ENCODE assay signal across 17 cellular contexts in the genomic region with DNA sequence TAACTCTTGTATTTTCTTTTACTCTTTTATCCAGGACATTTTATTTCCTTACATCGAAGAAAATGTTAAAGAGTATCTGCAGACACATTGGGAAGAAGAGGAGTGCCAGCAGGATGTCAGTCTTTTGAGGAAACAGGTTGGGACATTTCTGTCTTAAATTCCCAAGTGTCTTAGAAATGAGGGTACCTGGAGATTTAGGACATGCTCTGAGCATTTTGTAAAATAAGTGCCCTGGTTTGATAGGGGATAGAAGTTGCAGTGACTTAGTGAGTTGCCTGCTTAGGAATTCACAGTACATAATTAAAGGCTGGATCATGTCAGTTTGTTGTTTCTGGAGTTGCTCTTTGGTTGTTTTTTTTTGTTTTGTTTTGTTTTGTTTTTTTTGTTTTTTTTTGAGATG. TPM values are rescaled to one million over a fixed set of nuclear protein-coding genes. Genes with fewer than 3 reads are reported as not detected.
DNase-seq lines count a peak whose midpoint lies in the region; ATAC-seq, FAIRE-seq and TF ChIP-seq lines count a peak whose summit lies in the region.
"Had no signal": no experiment of that assay in that cellular context is flagged by ENCODE, and none has a peak within 500 bp of the region (broad histone marks: within the 10 kb centered on the region; RNA-seq: fewer than 3 reads in every experiment).

No MANE protein-coding gene starts in this region.

- SMC1A ChIA-PET in GM12878 (lab: Charles Lee; ENCODE audit: uncharacterized antibody, unreplicated experiment), result no interaction called here

- no peak for TF ChIP-seq EP300 in GM12878 (IDR thresholded peaks at IDR 0.05; ENCODE audit: borderline replicate concordance in 1 of 2, control insufficient read depth in 1 of 2, low read depth in 2 of 2, low read length in 2 of 2)

- H3K27me3 ChIP-seq in CD8-positive, alpha-beta T cell (ENCODE audit: insufficient read depth, low read length), result no peaks in the 10 kb centered on the region
- no peaks in the 10 kb centered on the region for H3K27me3 ChIP-seq in GM12878 (replicated peaks in 1 of 2; ENCODE audit: control insufficient read depth in 2 of 2, insufficient read depth in 2 of 2, low read length in 1 of 2)
- H3K27me3 ChIP-seq in neural progenitor cell, result no peaks in the 10 kb centered on the region

- H3K36me3 Mint-ChIP-seq in CD8-positive, alpha-beta T cell, result peaks cover 52% of the 10 kb centered on the region
- peaks cover 4% of the 10 kb centered on the region for H3K36me3 Mint-ChIP-seq in T-helper 17 cell (ENCODE audit: low read depth)
- H3K36me3 Mint-ChIP-seq in neural progenitor cell, result peaks cover 44% of the 10 kb centered on the region

- no peaks in the 10 kb centered on the region for H3K9me3 ChIP-seq in CD8-positive, alpha-beta T cell (ENCODE audit: low read length)
- H3K9me3 ChIP-seq in T-helper 17 cell (ENCODE audit: control insufficient read depth, low read length, poor library complexity, severe bottlenecking) (no peaks in the 10 kb centered on the region), GM12878 (replicated peaks; ENCODE audit: control insufficient read depth, insufficient read depth, low read length) (no peaks in the 10 kb centered on the region), neural progenitor cell (ENCODE audit: low read depth) (no peaks in the 10 kb centered on the region)

- no peak for TF ChIP-seq RAD21 in GM12878 (IDR thresholded peaks at IDR 0.05; ENCODE audit: insufficient read depth, low read depth, low read length)

- POLR2A ChIA-PET in CD8-positive, alpha-beta T cell (lab: Charles Lee), result no interaction called here
- POLR2A ChIA-PET in GM12878 (lab: Charles Lee), result no interaction called here

- WGBS in GM12878 (ENCODE audit: insufficient coverage, insufficient replicate concordance, low lambda C conversion rate, missing lambda C conversion rate), result 88% methylated on average over 1 of the region's 1 CpG

- no TSS peak for BruUV-seq in GM12878 (replicated peaks; lab: Mats Ljungman, UMichigan)

- peaks cover 23% of the 10 kb centered on the region for H3K4me1 Mint-ChIP-seq in CD8-positive, alpha-beta T cell (ENCODE audit: low read depth)
- peaks cover 11% of the 10 kb centered on the region for H3K4me1 Mint-ChIP-seq in T-helper 17 cell
- H3K4me1 Mint-ChIP-seq in neural progenitor cell, result no peaks in the 10 kb centered on the region

- H3K4me1 ChIP-seq in CD8-positive, alpha-beta T cell (ENCODE audit: insufficient read depth, low read length), result no peaks in the 10 kb centered on the region
- H3K4me1 ChIP-seq in GM12878 (ENCODE audit: control insufficient read depth, insufficient read depth, low read length) (no peaks in the 10 kb centered on the region), neural progenitor cell (no peaks in the 10 kb centered on the region)

- ATAC-seq in CD8-positive, alpha-beta T cell, result no peak
- ATAC-seq in T-helper 17 cell (no peak), GM12878 (no peak), HG03439 (IDR thresholded peaks at IDR 0.05; ENCODE audit: unreplicated experiment) (no peak)
- ATAC-seq: Right ventricle myocardium inferior had no signal

- peak; percentile 13 for FAIRE-seq in GM12878 (lab: Jason Lieb, UNC)
- FAIRE-seq: RCC 7860 had no signal

- no peaks in the 10 kb centered on the region for H3F3A ChIP-seq in neural progenitor cell (ENCODE audit: low read depth)

- peaks cover 25% of the 10 kb centered on the region for H3K36me3 ChIP-seq in CD8-positive, alpha-beta T cell (ENCODE audit: insufficient read depth, low read length)
- H3K36me3 ChIP-seq in GM12878 (ENCODE audit: control insufficient read depth in 2 of 2, insufficient read depth in 2 of 2, low read length in 1 of 2) (peaks cover 9 to 24% of the 10 kb centered on the region in 2 experiments), neural progenitor cell (peaks cover 5% of the 10 kb centered on the region)

- intact Hi-C loops in CD8-positive, alpha-beta T cell (cut with DNase I, micrococcal nuclease), result no loop called here
- intact Hi-C loops in GM12878 (cut with micrococcal nuclease; ENCODE audit: unreplicated experiment), result no loop called here

- CTCF ChIA-PET in CD8-positive, alpha-beta T cell (lab: Charles Lee), result interaction anchor here (1.3 kb wide), 1 partner anchor 9 kb away, joined by 3 read pairs; no protein-coding TSS in a partner anchor
- CTCF ChIA-PET in GM12878 (lab: Yijun Ruan, JAX), result no interaction called here

- H3K27me3 Mint-ChIP-seq in CD8-positive, alpha-beta T cell (ENCODE audit: low read depth), result no peaks in the 10 kb centered on the region
- H3K27me3 Mint-ChIP-seq in T-helper 17 cell (no peaks in the 10 kb centered on the region), neural progenitor cell (ENCODE audit: insufficient read depth, low read depth) (peaks cover 2% of the 10 kb centered on the region)

- RAD21 ChIA-PET in GM12878 (lab: Charles Lee; ENCODE audit: unreplicated experiment), result no interaction called here

- H3K4me3 ChIP-seq in CD8-positive, alpha-beta T cell (ENCODE audit: low read depth, low read length), result no peak overlapping the region
- H3K4me3 ChIP-seq in GM12878 (no peak overlapping the region), neural progenitor cell (no peak overlapping the region)

- no peak overlapping the region for H3K27ac ChIP-seq in CD8-positive, alpha-beta T cell (ENCODE audit: low read depth, low read length)
- H3K27ac ChIP-seq in GM12878 (ENCODE audit: control insufficient read depth, insufficient read depth) (no peak overlapping the region), neural progenitor cell (no peak overlapping the region)

- peak overlapping the region; percentile 55 for H3K27ac Mint-ChIP-seq in CD8-positive, alpha-beta T cell
- peak overlapping the region; percentile 78 for H3K27ac Mint-ChIP-seq in T-helper 17 cell
- peak overlapping the region; percentile 43 for H3K27ac Mint-ChIP-seq in neural progenitor cell

- H3K9ac ChIP-seq in GM12878 (ENCODE audit: control insufficient read depth, insufficient read depth, low read length) (no peak overlapping the region), neural progenitor cell (no peak overlapping the region)

- H4K20me1 ChIP-seq in GM12878 (ENCODE audit: control insufficient read depth, insufficient read depth) (no peaks in the 10 kb centered on the region), neural progenitor cell (ENCODE audit: low read depth) (no peaks in the 10 kb centered on the region)

- TF ChIP-seq POLR2A in GM12878 (IDR thresholded peaks at IDR 0.05; ENCODE audit: low read depth, low read length), result no peak

- H2AFZ ChIP-seq in GM12878 (ENCODE audit: control insufficient read depth, low read depth, low read length) (no peak overlapping the region), neural progenitor cell (replicated peaks) (no peak overlapping the region)

- in situ Hi-C loops in GM12878 (cut with MboI), result no loop called here

- no peak overlapping the region for H3K4me3 Mint-ChIP-seq in CD8-positive, alpha-beta T cell
- H3K4me3 Mint-ChIP-seq in T-helper 17 cell, result no peak overlapping the region
- no peak overlapping the region for H3K4me3 Mint-ChIP-seq in neural progenitor cell

- H3K9me3 Mint-ChIP-seq in CD8-positive, alpha-beta T cell, result no peaks in the 10 kb centered on the region
- H3K9me3 Mint-ChIP-seq in neural progenitor cell, result no peaks in the 10 kb centered on the region

- no peak for DNase-seq in CD8-positive, alpha-beta T cell
- no peak for DNase-seq in T-helper 17 cell
- DNase-seq in GM12878 (ENCODE audit: low read depth, low spot score), result no peak
- no peak for DNase-seq in neural progenitor cell (ENCODE audit: low spot score)
- no peak for DNase-seq in SHP77 treated with DMSO at 0.1 percent for 48 hours (lab: John Stamatoyannopoulos, UW)
- no peak for DNase-seq in HK-2 (ENCODE audit: unreplicated experiment)
- DNase-seq: ACHN, C1 segment of cervical spinal cord, DMS79 treated with DMSO at 0.1 percent for 48 hours, H7, KG1, MV-4-11, NCI-H1694 treated with DMSO at 0.1 percent for 48 hours, NCI-H774 had no signal

- H3K79me2 ChIP-seq in GM12878 (ENCODE audit: control insufficient read depth, insufficient read depth, low read length) (peaks cover 22% of the 10 kb centered on the region), neural progenitor cell (ENCODE audit: low read depth) (peaks cover 74% of the 10 kb centered on the region)

- TF ChIP-seq CTCF in CD8-positive, alpha-beta T cell (IDR thresholded peaks at IDR 0.05), result no peak
- TF ChIP-seq CTCF in GM12878 (IDR thresholded peaks at IDR 0.05 in 2 of 3, conservative IDR thresholded peaks at IDR 0.05 in 1 of 3; ENCODE audit: control insufficient read depth in 2 of 3, extremely low read depth in 1 of 3, insufficient read depth in 1 of 3, low read depth in 3 of 3, low read length in 3 of 3) (no peak), neural progenitor cell (IDR thresholded peaks at IDR 0.05) (no peak)

- H3K4me2 ChIP-seq in GM12878 (ENCODE audit: control insufficient read depth, insufficient read depth) (no peak overlapping the region), neural progenitor cell (no peak overlapping the region)

RNA-seq across cellular contexts. Expression of gene ENOPH1, which starts 17.5 kb away (rescaled TPM):
- total RNA-seq in CD8-positive, alpha-beta T cell, result 10 to 100 TPM; 21.4 to 21.8 TPM
- total RNA-seq in T-helper 17 cell, result 10 to 100 TPM; 18.3 to 22.4 TPM
- 18.0 and 18.3 TPM in 2 replicates for total RNA-seq in GM12878 (2013; cell fraction: nucleolus; rRNA removed)
- total RNA-seq in GM12878 (2014; rRNA removed), result 47.4 and 52.2 TPM in 2 replicates
- 51.1 and 54.5 TPM in 2 replicates for total RNA-seq in GM12878 (2014; rRNA removed; fragmentation: Illumina TruSeq; extraction: Trizol)
- 45.1 and 46.1 TPM in 2 replicates for total RNA-seq in GM12878 (2021)
- 21.6 TPM for polyA plus RNA-seq in GM12878 (2011; ENCODE audit: low read depth)
- 24.4 and 32.2 TPM in 2 replicates for polyA plus RNA-seq in GM12878 (2011; rRNA removed)
- 16.9 and 17.4 TPM in 2 replicates for polyA plus RNA-seq in GM12878 (2011; cell fraction: cytosol; rRNA removed)
- 8.8 and 11.6 TPM in 2 replicates for polyA plus RNA-seq in GM12878 (2011; cell fraction: nucleus; rRNA removed)
- 31.2 and 33.6 TPM in 2 replicates for polyA plus RNA-seq in GM12878 (2012)
- 61.2 and 78.4 TPM in 2 replicates for polyA plus RNA-seq in GM12878 (2014; fragmentation: Illumina TruSeq; extraction: Trizol)
- polyA plus RNA-seq in GM12878 (2014; fragmentation: Nextera tagmentation; extraction: Ambion mirVana), result 10 to 100 TPM; 37.4 to 43.1 TPM
- polyA plus RNA-seq in GM12878 (2014; rRNA removed), result 41.3 and 44.1 TPM in 2 replicates
- polyA plus RNA-seq in GM12878 (2016; fragmentation: Nextera tagmentation; extraction: Ambion mirVana), result 10 to 100 TPM; 81.1 to 83.6 TPM
- 12.2 and 18.4 TPM in 2 replicates for polyA minus RNA-seq in GM12878 (2011; rRNA and poly(A)+ RNA removed)
- polyA minus RNA-seq in GM12878 (2011; cell fraction: cytosol; rRNA and poly(A)+ RNA removed), result 5.7 and 8.4 TPM in 2 replicates
- 4.4 and 8.4 TPM in 2 replicates for polyA minus RNA-seq in GM12878 (2011; cell fraction: nucleus; rRNA and poly(A)+ RNA removed)
- total RNA-seq in neural progenitor cell (ENCODE audit: low replicate concordance), result 44.6 and 64.4 TPM in 2 replicates

RNA-seq across cellular contexts. Expression of gene HNRNPDL, which starts 17.6 kb away (rescaled TPM):
- total RNA-seq in CD8-positive, alpha-beta T cell, result 100 to 1,000 TPM; 490 to 494 TPM
- total RNA-seq in T-helper 17 cell (100 to 1,000 TPM; 339 to 360 TPM), GM12878 (2014; rRNA removed) (227 and 277 TPM in 2 replicates), GM12878 (2014; rRNA removed; fragmentation: Illumina TruSeq; extraction: Trizol) (418 and 442 TPM in 2 replicates), GM12878 (2021) (314 and 323 TPM in 2 replicates), neural progenitor cell (ENCODE audit: low replicate concordance) (423 and 699 TPM in 2 replicates)
- total RNA-seq in GM12878 (2013; cell fraction: nucleolus; rRNA removed), result 349 and 350 TPM in 2 replicates
- 154 TPM for polyA plus RNA-seq in GM12878 (2011; ENCODE audit: low read depth)
- polyA plus RNA-seq in GM12878 (2011; rRNA removed) (385 and 621 TPM in 2 replicates), GM12878 (2014; fragmentation: Illumina TruSeq; extraction: Trizol) (437 and 523 TPM in 2 replicates), GM12878 (2014; fragmentation: Nextera tagmentation; extraction: Ambion mirVana) (100 to 1,000 TPM; 281 to 367 TPM), GM12878 (2014; rRNA removed) (429 and 510 TPM in 2 replicates), GM12878 (2016; fragmentation: Nextera tagmentation; extraction: Ambion mirVana) (100 to 1,000 TPM; 217 to 233 TPM)
- polyA plus RNA-seq in GM12878 (2011; cell fraction: cytosol; rRNA removed), result 121 and 127 TPM in 2 replicates
- 643 and 755 TPM in 2 replicates for polyA plus RNA-seq in GM12878 (2011; cell fraction: nucleus; rRNA removed)
- polyA plus RNA-seq in GM12878 (2012), result 233 and 319 TPM in 2 replicates
- 38.4 and 61.2 TPM in 2 replicates for polyA minus RNA-seq in GM12878 (2011; rRNA and poly(A)+ RNA removed)
- 53.7 and 54.1 TPM in 2 replicates for polyA minus RNA-seq in GM12878 (2011; cell fraction: cytosol; rRNA and poly(A)+ RNA removed)
- polyA minus RNA-seq in GM12878 (2011; cell fraction: nucleus; rRNA and poly(A)+ RNA removed), result 78.7 and 116 TPM in 2 replicates
